Comparison of ENCODE assay signal across 18 cellular contexts in genomic region chr13:28623782-28624706, GRCh38. TPM values are rescaled to one million over a fixed set of nuclear protein-coding genes. Genes with fewer than 3 reads are reported as not detected.
DNase-seq lines count a peak whose midpoint lies in the region; ATAC-seq, FAIRE-seq and TF ChIP-seq lines count a peak whose summit lies in the region.
"Had no signal": no experiment of that assay in that cellular context is flagged by ENCODE, and none has a peak within 500 bp of the region (broad histone marks: within the 10 kb centered on the region; RNA-seq: fewer than 3 reads in every experiment).

No MANE protein-coding gene starts in this region.

- no peaks in the 10 kb centered on the region for H3K9me1 ChIP-seq in keratinocyte (ENCODE audit: control insufficient read depth, extremely low read depth, insufficient read depth, low read length)

- no peaks in the 10 kb centered on the region for H3K9me3 ChIP-seq in keratinocyte (ENCODE audit: control insufficient read depth, low read depth, low read length)
- H3K9me3 ChIP-seq: spleen, vagina had no signal

- H3K36me3 ChIP-seq in keratinocyte (ENCODE audit: control insufficient read depth in 2 of 2, extremely low read depth in 1 of 2, insufficient read depth in 2 of 2, low read length in 2 of 2): no peaks in the 10 kb centered on the region
- H3K36me3 ChIP-seq: spleen, vagina had no signal

- H3K27me3 ChIP-seq in keratinocyte (ENCODE audit: control insufficient read depth, extremely low read depth, insufficient read depth, low read length): no peaks in the 10 kb centered on the region
- H3K27me3 ChIP-seq: spleen, vagina had no signal

- ATAC-seq in sciatic nerve: no peak
- no peak for ATAC-seq in stimulated activated naive CD8-positive, alpha-beta T cell treated with anti-CD3 and anti-CD28 coated beads, Interleukin-15, Interleukin-2, amounts not matched to agents 100 U/mL and 50 U/mL, for 24 hours
- ATAC-seq: left ventricle myocardium superior had no signal

- H3K27ac ChIP-seq in keratinocyte (ENCODE audit: control insufficient read depth, insufficient read depth, low read length): no peak overlapping the region
- H3K27ac ChIP-seq: vagina, VCaP had no signal

- in situ Hi-C loops in G401 (cut with HindIII; ENCODE audit: low sequenced_read_pairs): no loop called here

- no peak for TF ChIP-seq CTCF in keratinocyte (optimal IDR thresholded peaks at IDR 0.05 in 1 of 3, IDR thresholded peaks at IDR 0.05 in 1 of 3, conservative IDR thresholded peaks at IDR 0.05 in 1 of 3; ENCODE audit: extremely low read depth in 1 of 3, insufficient read depth in 2 of 3, low read length in 3 of 3)

- H3K9ac ChIP-seq in keratinocyte (ENCODE audit: control insufficient read depth, extremely low read depth, insufficient read depth, low read length): no peak overlapping the region

- DNase-seq in Ammon's horn (ENCODE audit: low spot score) (peak; percentile 35), G401 (ENCODE audit: low spot score) (peak; percentile 88), RPMI7951 (ENCODE audit: low read depth) (peak; percentile 42), keratinocyte (ENCODE audit: low read depth, low spot score) (no peak), AG08395 (ENCODE audit: low spot score) (no peak), sciatic nerve (ENCODE audit: low spot score) (no peak)
- no peak for DNase-seq in activated effector memory CD4-positive, alpha-beta T cell treated with anti-CD3 and anti-CD28 coated beads, Interleukin-2, amount 50 U/mL, for 16 hours
- DNase-seq in stimulated activated naive CD8-positive, alpha-beta T cell treated with anti-CD3 and anti-CD28 coated beads, Interleukin-15, Interleukin-2, amounts not matched to agents 100 U/mL and 50 U/mL, for 24 hours: no peak
- DNase-seq: amniotic stem cell, DMS153, left ventricle myocardium superior, spleen, T-helper 1 cell had no signal

- H3K79me2 ChIP-seq in keratinocyte (ENCODE audit: control insufficient read depth, insufficient read depth, low read length): no peaks in the 10 kb centered on the region

- H3K4me2 ChIP-seq in keratinocyte (ENCODE audit: control insufficient read depth, extremely low read depth, insufficient read depth, low read depth, low read length): no peak overlapping the region

- no peaks in the 10 kb centered on the region for H3K4me1 ChIP-seq in keratinocyte (ENCODE audit: control insufficient read depth, extremely low read depth, insufficient read depth, low read length)
- H3K4me1 ChIP-seq: vagina had no signal

- dilution Hi-C loops in keratinocyte (cut with MboI; ENCODE audit: extremely low pct_ligation_motif_present, low sequenced_read_pairs): no loop called here

- no peak overlapping the region for H3K4me3 ChIP-seq in keratinocyte (ENCODE audit: control insufficient read depth in 2 of 3, extremely low read depth in 1 of 3, insufficient read depth in 2 of 3, low read depth in 1 of 3, low read length in 3 of 3)
- H3K4me3 ChIP-seq: spleen, vagina had no signal

- intact Hi-C loops in sciatic nerve (cut with DNase I): no loop called here

- FAIRE-seq in keratinocyte (lab: Jason Lieb, UNC): no peak
- FAIRE-seq: endothelial cell of umbilical vein, frontal cortex, GM19239 had no signal

- H4K20me1 ChIP-seq in keratinocyte (ENCODE audit: control insufficient read depth, extremely low read depth, insufficient read depth, low read length): no peaks in the 10 kb centered on the region

- H2AFZ ChIP-seq in keratinocyte (ENCODE audit: control insufficient read depth, low read length): peak overlapping the region; percentile 22

RNA-seq across cellular contexts. Expression of gene POMP, which starts 34.9 kb away (rescaled TPM):
- 75.0 and 89.5 TPM in 2 replicates for total RNA-seq in G401 (2014; rRNA removed; shearing (Covaris generic))
- total RNA-seq in RPMI7951 (2014; rRNA removed; shearing (Covaris generic)): 162 and 172 TPM in 2 replicates
- 67.6 to 136 TPM (median 98.9 TPM) in 3 replicates for polyA plus RNA-seq in keratinocyte
- polyA plus RNA-seq in keratinocyte (2011; ENCODE audit: low read depth): 18.6 TPM
- polyA plus RNA-seq in keratinocyte (2011; cell fraction: cytosol; rRNA removed): 65.9 and 118 TPM in 2 replicates
- polyA plus RNA-seq in keratinocyte (2011; cell fraction: nucleus; rRNA removed): 26.0 and 47.9 TPM in 2 replicates
- 116 and 188 TPM in 2 replicates for polyA plus RNA-seq in keratinocyte (2012; ENCODE audit: low replicate concordance)
- polyA minus RNA-seq in keratinocyte: 7.4 to 79.3 TPM (median 28.0 TPM) in 3 replicates
- polyA minus RNA-seq in keratinocyte (2011; cell fraction: cytosol; rRNA and poly(A)+ RNA removed): 50.5 TPM
- polyA minus RNA-seq in keratinocyte (2011; cell fraction: nucleus; rRNA and poly(A)+ RNA removed): 12.8 and 20.5 TPM in 2 replicates
- 49.2 TPM for total RNA-seq in sciatic nerve

Comparison
In these comparisons a context has a peak if more than half of its experiments do, and no peak if none do; other contexts are left out.
1. DNase-seq: peak in Ammon's horn (single experiment), G401 (single experiment) and RPMI7951 (single experiment); none in keratinocyte (single experiment), activated effector memory CD4-positive, alpha-beta T cell treated with anti-CD3 and anti-CD28 coated beads, Interleukin-2, amount 50 U/mL, for 16 hours (single experiment), AG08395 (single experiment), sciatic nerve (single experiment) and stimulated activated naive CD8-positive, alpha-beta T cell treated with anti-CD3 and anti-CD28 coated beads, Interleukin-15, Interleukin-2, amounts not matched to agents 100 U/mL and 50 U/mL, for 24 hours (single experiment).